Comparison of ENCODE assay signal across 1 cellular context in the genomic region with DNA sequence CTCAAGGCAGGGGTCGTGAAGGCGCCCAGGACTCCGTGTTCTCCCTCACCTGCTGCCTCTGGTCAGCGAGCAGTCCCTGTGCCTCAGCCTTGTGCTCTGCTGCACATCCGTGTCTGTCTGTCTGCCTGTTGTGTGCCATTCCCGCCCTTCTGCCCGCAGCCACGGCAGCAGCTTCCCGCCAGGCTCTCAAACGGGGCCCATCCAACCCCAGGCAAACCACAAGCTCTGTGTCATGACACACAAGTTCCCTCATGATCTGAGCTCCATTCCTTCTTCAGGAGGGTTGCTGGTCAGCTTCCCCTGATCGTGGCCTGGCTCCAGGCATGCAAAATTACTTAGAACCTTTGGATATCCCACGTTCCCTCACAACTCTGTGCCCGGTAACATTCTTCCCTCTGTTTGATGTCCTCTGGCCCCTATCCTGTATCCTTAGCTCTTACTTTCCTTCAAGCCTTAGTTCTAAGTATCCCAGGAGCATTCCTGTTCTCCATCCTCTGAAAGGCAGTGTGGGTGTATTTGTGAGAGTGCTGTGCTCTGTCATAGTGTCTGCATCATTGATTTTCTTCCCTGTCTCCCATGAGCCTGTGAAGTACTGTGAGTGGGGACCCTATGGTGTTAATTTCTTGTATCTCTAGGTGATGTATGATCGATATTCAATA.
TF ChIP-seq lines count a peak whose summit lies in the region.

No MANE protein-coding gene starts in this region.

TF ChIP-seq in GM12878, 131 proteins besides CTCF, POLR2A, EP300 and RAD21 (continues in another document):
- TF ChIP-seq CREB1 (IDR thresholded peaks at IDR 0.05; ENCODE audit: low read depth) (no peak), MYB (IDR thresholded peaks at IDR 0.05; ENCODE audit: borderline replicate concordance, low read depth, low read length) (no peak), SMAD5 (IDR thresholded peaks at IDR 0.05; ENCODE audit: low read depth) (peak; percentile 53; the same call in 1 of the 2 replicates), ESRRA (IDR thresholded peaks at IDR 0.05; ENCODE audit: low read length) (no peak), E4F1 (IDR thresholded peaks at IDR 0.05; ENCODE audit: borderline replicate concordance, partially characterized antibody) (no peak), STAT3 (IDR thresholded peaks at IDR 0.05; ENCODE audit: low read depth, low read length) (no peak), HDGF (IDR thresholded peaks at IDR 0.05) (peak; percentile 81; the same call in 1 of the 2 replicates), ZBTB11 (CRISPR knock-in tag; IDR thresholded peaks at IDR 0.05) (peak; percentile 44), SKIL (IDR thresholded peaks at IDR 0.05; ENCODE audit: low read depth, poor library complexity, severe bottlenecking) (no peak), IKZF2 (IDR thresholded peaks at IDR 0.05) (peak in 1 of 2 experiments; percentile 22; a peak in 2 of 4 replicates), SREBF2 (IDR thresholded peaks at IDR 0.05; ENCODE audit: low read length) (no peak), PML (IDR thresholded peaks at IDR 0.05; ENCODE audit: low read length) (peak; percentile 18; the same call in 1 of the 2 replicates), NFXL1 (IDR thresholded peaks at IDR 0.05; ENCODE audit: borderline replicate concordance) (no peak), ZNF687 (IDR thresholded peaks at IDR 0.05) (no peak), CHD1 (IDR thresholded peaks at IDR 0.05; ENCODE audit: low read depth, low read length) (no peak), MYC (IDR thresholded peaks at IDR 0.05; ENCODE audit: insufficient read depth, insufficient read length, insufficient replicate concordance, low read length, severe bottlenecking) (no peak), RUNX3 (IDR thresholded peaks at IDR 0.05; ENCODE audit: low read length) (peak; percentile 77), CBFB (IDR thresholded peaks at IDR 0.05; ENCODE audit: low read depth) (0 out of 2 replicates have a peak, but pooled peaks have one; percentile 43), KLF5 (IDR thresholded peaks at IDR 0.05; ENCODE audit: partially characterized antibody) (no peak), TCF7 (IDR thresholded peaks at IDR 0.05; ENCODE audit: borderline replicate concordance) (no peak), YBX1 (IDR thresholded peaks at IDR 0.05) (no peak), TAF1 (IDR thresholded peaks at IDR 0.05; ENCODE audit: borderline replicate concordance, low read depth, low read length) (no peak), EGR1 (IDR thresholded peaks at IDR 0.05; ENCODE audit: borderline replicate concordance in 1 of 2, low read depth in 2 of 2, low read length in 2 of 2) (no peak), KAT2A (conservative IDR thresholded peaks at IDR 0.05; ENCODE audit: control insufficient read depth, low read depth, low read length) (no peak), CREM (IDR thresholded peaks at IDR 0.05; ENCODE audit: low read depth) (0 out of 2 replicates have a peak, but pooled peaks have one; percentile 11), BACH1 (IDR thresholded peaks at IDR 0.05; ENCODE audit: borderline replicate concordance) (peak; percentile 84), ZBED1 (IDR thresholded peaks at IDR 0.05; ENCODE audit: borderline replicate concordance) (no peak), ZSCAN29 (IDR thresholded peaks at IDR 0.05) (no peak), BCLAF1 (IDR thresholded peaks at IDR 0.05) (no peak)
- TF ChIP-seq, protein P1, sequence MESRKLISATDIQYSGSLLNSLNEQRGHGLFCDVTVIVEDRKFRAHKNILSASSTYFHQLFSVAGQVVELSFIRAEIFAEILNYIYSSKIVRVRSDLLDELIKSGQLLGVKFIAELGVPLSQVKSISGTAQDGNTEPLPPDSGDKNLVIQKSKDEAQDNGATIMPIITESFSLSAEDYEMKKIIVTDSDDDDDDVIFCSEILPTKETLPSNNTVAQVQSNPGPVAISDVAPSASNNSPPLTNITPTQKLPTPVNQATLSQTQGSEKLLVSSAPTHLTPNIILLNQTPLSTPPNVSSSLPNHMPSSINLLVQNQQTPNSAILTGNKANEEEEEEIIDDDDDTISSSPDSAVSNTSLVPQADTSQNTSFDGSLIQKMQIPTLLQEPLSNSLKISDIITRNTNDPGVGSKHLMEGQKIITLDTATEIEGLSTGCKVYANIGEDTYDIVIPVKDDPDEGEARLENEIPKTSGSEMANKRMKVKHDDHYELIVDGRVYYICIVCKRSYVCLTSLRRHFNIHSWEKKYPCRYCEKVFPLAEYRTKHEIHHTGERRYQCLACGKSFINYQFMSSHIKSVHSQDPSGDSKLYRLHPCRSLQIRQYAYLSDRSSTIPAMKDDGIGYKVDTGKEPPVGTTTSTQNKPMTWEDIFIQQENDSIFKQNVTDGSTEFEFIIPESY (IDR thresholded peaks at IDR 0.05): no peak
- TF ChIP-seq, protein P2, sequence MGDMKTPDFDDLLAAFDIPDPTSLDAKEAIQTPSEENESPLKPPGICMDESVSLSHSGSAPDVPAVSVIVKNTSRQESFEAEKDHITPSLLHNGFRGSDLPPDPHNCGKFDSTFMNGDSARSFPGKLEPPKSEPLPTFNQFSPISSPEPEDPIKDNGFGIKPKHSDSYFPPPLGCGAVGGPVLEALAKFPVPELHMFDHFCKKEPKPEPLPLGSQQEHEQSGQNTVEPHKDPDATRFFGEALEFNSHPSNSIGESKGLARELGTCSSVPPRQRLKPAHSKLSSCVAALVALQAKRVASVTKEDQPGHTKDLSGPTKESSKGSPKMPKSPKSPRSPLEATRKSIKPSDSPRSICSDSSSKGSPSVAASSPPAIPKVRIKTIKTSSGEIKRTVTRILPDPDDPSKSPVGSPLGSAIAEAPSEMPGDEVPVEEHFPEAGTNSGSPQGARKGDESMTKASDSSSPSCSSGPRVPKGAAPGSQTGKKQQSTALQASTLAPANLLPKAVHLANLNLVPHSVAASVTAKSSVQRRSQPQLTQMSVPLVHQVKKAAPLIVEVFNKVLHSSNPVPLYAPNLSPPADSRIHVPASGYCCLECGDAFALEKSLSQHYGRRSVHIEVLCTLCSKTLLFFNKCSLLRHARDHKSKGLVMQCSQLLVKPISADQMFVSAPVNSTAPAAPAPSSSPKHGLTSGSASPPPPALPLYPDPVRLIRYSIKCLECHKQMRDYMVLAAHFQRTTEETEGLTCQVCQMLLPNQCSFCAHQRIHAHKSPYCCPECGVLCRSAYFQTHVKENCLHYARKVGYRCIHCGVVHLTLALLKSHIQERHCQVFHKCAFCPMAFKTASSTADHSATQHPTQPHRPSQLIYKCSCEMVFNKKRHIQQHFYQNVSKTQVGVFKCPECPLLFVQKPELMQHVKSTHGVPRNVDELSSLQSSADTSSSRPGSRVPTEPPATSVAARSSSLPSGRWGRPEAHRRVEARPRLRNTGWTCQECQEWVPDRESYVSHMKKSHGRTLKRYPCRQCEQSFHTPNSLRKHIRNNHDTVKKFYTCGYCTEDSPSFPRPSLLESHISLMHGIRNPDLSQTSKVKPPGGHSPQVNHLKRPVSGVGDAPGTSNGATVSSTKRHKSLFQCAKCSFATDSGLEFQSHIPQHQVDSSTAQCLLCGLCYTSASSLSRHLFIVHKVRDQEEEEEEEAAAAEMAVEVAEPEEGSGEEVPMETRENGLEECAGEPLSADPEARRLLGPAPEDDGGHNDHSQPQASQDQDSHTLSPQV (IDR thresholded peaks at IDR 0.05): no peak
